Comparison of ENCODE assay signal across 15 cellular contexts in genomic region chr15:88438181-88438580, GRCh38. TPM values are rescaled to one million over a fixed set of nuclear protein-coding genes. Genes with fewer than 3 reads are reported as not detected.
DNase-seq lines count a peak whose midpoint lies in the region; ATAC-seq and TF ChIP-seq lines count a peak whose summit lies in the region.
"Had no signal": no experiment of that assay in that cellular context is flagged by ENCODE, and none has a peak within 500 bp of the region (broad histone marks: within the 10 kb centered on the region; RNA-seq: fewer than 3 reads in every experiment).

No MANE protein-coding gene starts in this region.

- no peaks in the 10 kb centered on the region for H3K4me1 ChIP-seq in SK-N-SH (ENCODE audit: control insufficient read depth in 1 of 2, insufficient read depth in 2 of 2, low read depth in 1 of 2, low read length in 1 of 2)
- H3K4me1 ChIP-seq in esophagus muscularis mucosa: no peaks in the 10 kb centered on the region

- H3K4me1 Mint-ChIP-seq in type B pancreatic cell (ENCODE audit: unreplicated experiment): no peaks in the 10 kb centered on the region
- H3K4me1 Mint-ChIP-seq: CD4-positive, alpha-beta memory T cell had no signal

- H3K4me3 Mint-ChIP-seq in type B pancreatic cell: no peak overlapping the region
- H3K4me3 Mint-ChIP-seq: CD4-positive, alpha-beta memory T cell; GM23338; H9 had no signal

- CTCF ChIA-PET in SK-N-SH (lab: Yijun Ruan, JAX): interaction anchor here (1.0 to 2.4 kb wide), 3 partner anchors 12 to 191 kb away, joined by 3 to 10 read pairs (median 8); no protein-coding TSS in a partner anchor

- H3K27ac ChIP-seq in SK-N-SH (ENCODE audit: low read depth in 2 of 2, low read length in 1 of 2) (no peak overlapping the region), esophagus muscularis mucosa (replicated peaks in 1 of 4) (no peak overlapping the region)

- DNase-seq in SK-N-SH: no peak
- peak; percentile 53 for DNase-seq in esophagus muscularis mucosa (ENCODE audit: extremely low spot score)
- peak; percentile 57 for DNase-seq in type B pancreatic cell (ENCODE audit: extremely low spot score, unreplicated experiment)
- DNase-seq: 8988T; C1 segment of cervical spinal cord; Calu3; CD4-positive, alpha-beta memory T cell; COR-L47; DND-41; H9 had no signal

- ATAC-seq in SK-N-SH treated with all-trans-retinoic acid at 6 μM for 48 hours (no peak), HG03095 (IDR thresholded peaks at IDR 0.05; ENCODE audit: unreplicated experiment) (no peak), HG02763 (IDR thresholded peaks at IDR 0.05; ENCODE audit: unreplicated experiment) (no peak)
- ATAC-seq: GM23338, HCT116 had no signal

- no peaks in the 10 kb centered on the region for H3K9me2 ChIP-seq in SK-N-SH

- no peak for TF ChIP-seq EP300 in SK-N-SH (IDR thresholded peaks at IDR 0.05; ENCODE audit: borderline replicate concordance in 1 of 2, low read depth in 1 of 2, low read length in 1 of 2)
- TF ChIP-seq EP300 in esophagus muscularis mucosa (IDR thresholded peaks at IDR 0.05): no peak

- no peaks in the 10 kb centered on the region for H3K79me2 ChIP-seq in SK-N-SH (ENCODE audit: insufficient read depth)

- H3K9ac ChIP-seq in SK-N-SH: no peak overlapping the region

- H3K4me3 ChIP-seq in SK-N-SH (ENCODE audit: low read depth in 2 of 2, low read length in 1 of 2) (no peak overlapping the region), esophagus muscularis mucosa (no peak overlapping the region)
- H3K4me3 ChIP-seq: GM23338 had no signal

- 31% methylated on average over 5 of the region's 5 CpGs for WGBS in SK-N-SH (ENCODE audit: low lambda C conversion rate)
- 87% methylated on average over 5 of the region's 5 CpGs for WGBS in esophagus muscularis mucosa

- 0 out of 2 replicates have a peak overlapping the region, but pooled peaks have one; percentile 24 for H3K4me2 ChIP-seq in SK-N-SH
- H3K4me2 ChIP-seq: GM23338 had no signal

- TF ChIP-seq RAD21 in SK-N-SH (IDR thresholded peaks at IDR 0.05; ENCODE audit: low read length): no peak

- no peaks in the 10 kb centered on the region for H3K36me3 Mint-ChIP-seq in type B pancreatic cell
- H3K36me3 Mint-ChIP-seq: CD4-positive, alpha-beta memory T cell had no signal

- H3K27me3 Mint-ChIP-seq in type B pancreatic cell: peaks cover 47% of the 10 kb centered on the region

- intact Hi-C loops in esophagus muscularis mucosa (cut with DNase I): no loop called here

- H3K9me3 ChIP-seq in SK-N-SH (no peaks in the 10 kb centered on the region), esophagus muscularis mucosa (peaks cover 0 to 7% (median 1%) of the 10 kb centered on the region in 4 donors)

- H3F3A ChIP-seq in SK-N-SH (replicated peaks; ENCODE audit: insufficient read depth): no peaks in the 10 kb centered on the region

- H3K9me3 Mint-ChIP-seq in type B pancreatic cell: no peaks in the 10 kb centered on the region

- H4K20me1 ChIP-seq in SK-N-SH (ENCODE audit: insufficient read depth): no peaks in the 10 kb centered on the region

- no peak overlapping the region for H2AFZ ChIP-seq in SK-N-SH (ENCODE audit: low read depth)
- H2AFZ ChIP-seq: GM23338 had no signal

- H3K27me3 ChIP-seq in SK-N-SH (ENCODE audit: insufficient read depth): no peaks in the 10 kb centered on the region
- H3K27me3 ChIP-seq in esophagus muscularis mucosa: peaks cover 0 to 51% (median 0%) of the 10 kb centered on the region in 4 donors

- no peak for TF ChIP-seq POLR2A in esophagus muscularis mucosa (IDR thresholded peaks at IDR 0.05; ENCODE audit: low read depth)

- H3K36me3 ChIP-seq in SK-N-SH (replicated peaks in 1 of 2; ENCODE audit: control insufficient read depth in 1 of 2, insufficient read depth in 2 of 2, low read length in 1 of 2) (no peaks in the 10 kb centered on the region), esophagus muscularis mucosa (no peaks in the 10 kb centered on the region)

- POLR2A ChIA-PET in SK-N-SH (lab: Yijun Ruan, JAX): no interaction called here

- TF ChIP-seq CTCF in SK-N-SH (IDR thresholded peaks at IDR 0.05) (no peak), esophagus muscularis mucosa (IDR thresholded peaks at IDR 0.05) (no peak), type B pancreatic cell (conservative IDR thresholded peaks at IDR 0.05) (no peak)

- no peak overlapping the region for H3K27ac Mint-ChIP-seq in type B pancreatic cell
- H3K27ac Mint-ChIP-seq: CD4-positive, alpha-beta memory T cell; GM23338; H9 had no signal

TF ChIP-seq in SK-N-SH, 30 proteins besides CTCF, POLR2A, EP300 and RAD21 (continues in another document):
- TF ChIP-seq TEAD4 (IDR thresholded peaks at IDR 0.05; ENCODE audit: borderline replicate concordance, insufficient read depth) (no peak), NRF1 (IDR thresholded peaks at IDR 0.05; ENCODE audit: low read depth, low read length) (no peak), MEF2A (IDR thresholded peaks at IDR 0.05; ENCODE audit: borderline replicate concordance, low read depth) (no peak), EZH2phosphoT487 (IDR thresholded peaks at IDR 0.05; ENCODE audit: borderline replicate concordance, low read depth) (no peak), TCF12 (IDR thresholded peaks at IDR 0.05) (no peak), RXRA (IDR thresholded peaks at IDR 0.05; ENCODE audit: borderline replicate concordance, low read depth) (no peak), RFX5 (IDR thresholded peaks at IDR 0.05; ENCODE audit: low read length) (no peak)
- TF ChIP-seq, protein P1, sequence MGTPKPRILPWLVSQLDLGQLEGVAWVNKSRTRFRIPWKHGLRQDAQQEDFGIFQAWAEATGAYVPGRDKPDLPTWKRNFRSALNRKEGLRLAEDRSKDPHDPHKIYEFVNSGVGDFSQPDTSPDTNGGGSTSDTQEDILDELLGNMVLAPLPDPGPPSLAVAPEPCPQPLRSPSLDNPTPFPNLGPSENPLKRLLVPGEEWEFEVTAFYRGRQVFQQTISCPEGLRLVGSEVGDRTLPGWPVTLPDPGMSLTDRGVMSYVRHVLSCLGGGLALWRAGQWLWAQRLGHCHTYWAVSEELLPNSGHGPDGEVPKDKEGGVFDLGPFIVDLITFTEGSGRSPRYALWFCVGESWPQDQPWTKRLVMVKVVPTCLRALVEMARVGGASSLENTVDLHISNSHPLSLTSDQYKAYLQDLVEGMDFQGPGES (IDR thresholded peaks at IDR 0.05; ENCODE audit: low read depth, low read length): no peak

TF ChIP-seq in SK-N-SH treated with all-trans-retinoic acid at 6 μM for 48 hours, 23 proteins besides CTCF, POLR2A, EP300 and RAD21 (continues in another document):
- TF ChIP-seq OSR1 (CRISPR knock-in tag; IDR thresholded peaks at IDR 0.05) (no peak), ZNF70 (CRISPR knock-in tag; IDR thresholded peaks at IDR 0.05) (no peak), PATZ1 (CRISPR knock-in tag; IDR thresholded peaks at IDR 0.05; ENCODE audit: borderline replicate concordance) (no peak), TCF4 (CRISPR knock-in tag; IDR thresholded peaks at IDR 0.05; ENCODE audit: borderline replicate concordance) (no peak), SNAI2 (CRISPR knock-in tag; IDR thresholded peaks at IDR 0.05) (no peak), CSDC2 (CRISPR knock-in tag; IDR thresholded peaks at IDR 0.05) (no peak)
- TF ChIP-seq, protein P2, sequence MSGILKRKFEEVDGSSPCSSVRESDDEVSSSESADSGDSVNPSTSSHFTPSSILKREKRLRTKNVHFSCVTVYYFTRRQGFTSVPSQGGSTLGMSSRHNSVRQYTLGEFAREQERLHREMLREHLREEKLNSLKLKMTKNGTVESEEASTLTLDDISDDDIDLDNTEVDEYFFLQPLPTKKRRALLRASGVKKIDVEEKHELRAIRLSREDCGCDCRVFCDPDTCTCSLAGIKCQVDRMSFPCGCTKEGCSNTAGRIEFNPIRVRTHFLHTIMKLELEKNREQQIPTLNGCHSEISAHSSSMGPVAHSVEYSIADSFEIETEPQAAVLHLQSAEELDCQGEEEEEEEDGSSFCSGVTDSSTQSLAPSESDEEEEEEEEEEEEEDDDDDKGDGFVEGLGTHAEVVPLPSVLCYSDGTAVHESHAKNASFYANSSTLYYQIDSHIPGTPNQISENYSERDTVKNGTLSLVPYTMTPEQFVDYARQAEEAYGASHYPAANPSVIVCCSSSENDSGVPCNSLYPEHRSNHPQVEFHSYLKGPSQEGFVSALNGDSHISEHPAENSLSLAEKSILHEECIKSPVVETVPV (CRISPR knock-in tag; IDR thresholded peaks at IDR 0.05): no peak

RNA-seq across cellular contexts. Expression of gene MRPL46, which starts 29.0 kb away (rescaled TPM):
- polyA plus RNA-seq in SK-N-SH (2012; rRNA removed): 33.8 and 36.6 TPM in 2 replicates
- 37.6 and 40.1 TPM in 2 replicates for polyA plus RNA-seq in SK-N-SH (2012; cell fraction: cytosol; rRNA removed)
- 22.0 and 22.1 TPM in 2 replicates for polyA plus RNA-seq in SK-N-SH (2012; cell fraction: nucleus; rRNA removed)
- total RNA-seq in esophagus muscularis mucosa (10 to 100 TPM; 14.5 to 27.8 (median 25.1) TPM), type B pancreatic cell (ENCODE audit: low replicate concordance) (24.8 and 26.0 TPM in 2 replicates)

RNA-seq across cellular contexts. Expression of gene MRPS11, which starts 29.3 kb away (rescaled TPM):
- polyA plus RNA-seq in SK-N-SH (2012; rRNA removed): 70.0 and 101 TPM in 2 replicates
- 66.9 TPM in 2 replicates for polyA plus RNA-seq in SK-N-SH (2012; cell fraction: cytosol; rRNA removed)
- polyA plus RNA-seq in SK-N-SH (2012; cell fraction: nucleus; rRNA removed): 50.3 and 60.9 TPM in 2 replicates
- total RNA-seq in esophagus muscularis mucosa: 10 to 100 TPM; 25.7 to 44.9 (median 34.2) TPM
- total RNA-seq in type B pancreatic cell (ENCODE audit: low replicate concordance): 44.0 and 45.2 TPM in 2 replicates
